In the genomic region with DNA sequence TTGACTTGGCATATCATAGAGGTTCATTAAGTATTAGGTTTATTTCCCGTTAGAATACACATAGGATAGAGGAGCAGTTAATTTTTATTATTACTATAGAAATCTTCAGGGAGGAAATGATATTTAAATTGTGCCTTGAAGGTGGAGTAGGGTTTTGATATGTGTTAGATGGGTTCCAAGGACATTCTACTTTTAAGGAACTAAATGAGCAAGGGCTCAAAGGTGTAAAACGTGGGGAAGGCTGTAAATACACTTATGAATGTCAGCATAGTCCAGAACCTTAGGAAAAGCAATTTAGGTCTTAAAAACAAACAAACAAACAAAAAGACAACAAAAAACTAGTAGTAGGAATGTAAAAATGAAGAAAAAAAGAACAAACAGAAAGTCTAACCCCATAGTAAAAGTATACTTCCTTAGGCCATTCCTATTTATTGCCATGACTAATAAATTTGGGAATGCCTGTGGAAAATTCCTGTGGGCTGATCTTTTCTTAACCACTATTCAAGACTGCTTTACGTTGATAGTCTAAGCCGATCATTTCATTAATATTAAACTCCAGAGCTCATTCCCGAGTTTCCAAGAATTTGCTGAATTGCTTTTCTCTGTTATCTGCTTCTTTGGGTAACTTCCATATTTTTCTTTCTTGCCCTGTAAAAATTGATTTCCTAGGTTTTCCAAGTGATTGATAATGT, we compare ENCODE assay signal across 12 cellular contexts.
DNase-seq lines count a peak whose midpoint lies in the region; ATAC-seq and TF ChIP-seq lines count a peak whose summit lies in the region.
"Had no signal": no experiment of that assay in that cellular context is flagged by ENCODE, and none has a peak within 500 bp of the region (broad histone marks: within the 10 kb centered on the region; RNA-seq: fewer than 3 reads in every experiment).

No MANE protein-coding gene starts in this region.

- ATAC-seq in SK-N-SH treated with all-trans-retinoic acid at 6 μM for 48 hours (peak; percentile 98), HG03354 (IDR thresholded peaks at IDR 0.05; ENCODE audit: poor library complexity, severe bottlenecking, unreplicated experiment) (no peak), HG02623 (IDR thresholded peaks at IDR 0.05; ENCODE audit: unreplicated experiment) (no peak)

- H3K36me3 ChIP-seq in H7 (replicated peaks; ENCODE audit: control insufficient read depth, insufficient read depth, low read length), result no peaks in the 10 kb centered on the region
- H3K36me3 ChIP-seq: prostate gland had no signal

- H3K4me3 ChIP-seq in fibroblast of the aortic adventitia (ENCODE audit: low read depth, low read length), result no peak overlapping the region
- no peak overlapping the region for H3K4me3 ChIP-seq in skeletal muscle cell (ENCODE audit: low read depth, low read length)
- no peak overlapping the region for H3K4me3 ChIP-seq in H7 (ENCODE audit: insufficient read depth, low read depth, low read length)
- H3K4me3 ChIP-seq: prostate gland had no signal

- no peaks in the 10 kb centered on the region for H3K27me3 ChIP-seq in H7 (ENCODE audit: control insufficient read depth, insufficient read depth, low read length)

- no peak for TF ChIP-seq CTCF in fibroblast of the aortic adventitia (IDR thresholded peaks at IDR 0.05; ENCODE audit: insufficient read depth, low read length)

- DNase-seq in GM03348 (ENCODE audit: low spot score) (peak; percentile 73), fibroblast of the aortic adventitia (ENCODE audit: low read depth) (peak; percentile 93), skeletal muscle cell (ENCODE audit: low read depth) (peak; percentile 30), H7 (no peak), SIG-M5 (lab: John Stamatoyannopoulos, UW) (no peak)
- DNase-seq: activated effector memory CD4-positive, alpha-beta T cell treated with Interleukin-2 at 50 U/mL for 16 hours; NCI-H1930; RPMI8226 had no signal

TF ChIP-seq in SK-N-SH treated with all-trans-retinoic acid at 6 μM for 48 hours, 23 proteins besides CTCF, POLR2A, EP300 and RAD21:
- TF ChIP-seq TOX (CRISPR knock-in tag; IDR thresholded peaks at IDR 0.05; ENCODE audit: borderline replicate concordance) (0 out of 2 replicates have a peak, but pooled peaks have one; percentile 45), PPARA (CRISPR knock-in tag; IDR thresholded peaks at IDR 0.05; ENCODE audit: borderline replicate concordance) (no peak), ISL1 (CRISPR knock-in tag; IDR thresholded peaks at IDR 0.05) (peak; percentile 21; the same call in 1 of the 2 replicates)

Comparison
In these comparisons a context has a peak if more than half of its experiments do, and no peak if none do; other contexts are left out.
1. DNase-seq: peak in GM03348 (single experiment), fibroblast of the aortic adventitia (single experiment) and skeletal muscle cell (single experiment); none in H7 (single experiment) and SIG-M5 (single experiment).